1 cellular context compared by ENCODE assay signal in the genomic region with DNA sequence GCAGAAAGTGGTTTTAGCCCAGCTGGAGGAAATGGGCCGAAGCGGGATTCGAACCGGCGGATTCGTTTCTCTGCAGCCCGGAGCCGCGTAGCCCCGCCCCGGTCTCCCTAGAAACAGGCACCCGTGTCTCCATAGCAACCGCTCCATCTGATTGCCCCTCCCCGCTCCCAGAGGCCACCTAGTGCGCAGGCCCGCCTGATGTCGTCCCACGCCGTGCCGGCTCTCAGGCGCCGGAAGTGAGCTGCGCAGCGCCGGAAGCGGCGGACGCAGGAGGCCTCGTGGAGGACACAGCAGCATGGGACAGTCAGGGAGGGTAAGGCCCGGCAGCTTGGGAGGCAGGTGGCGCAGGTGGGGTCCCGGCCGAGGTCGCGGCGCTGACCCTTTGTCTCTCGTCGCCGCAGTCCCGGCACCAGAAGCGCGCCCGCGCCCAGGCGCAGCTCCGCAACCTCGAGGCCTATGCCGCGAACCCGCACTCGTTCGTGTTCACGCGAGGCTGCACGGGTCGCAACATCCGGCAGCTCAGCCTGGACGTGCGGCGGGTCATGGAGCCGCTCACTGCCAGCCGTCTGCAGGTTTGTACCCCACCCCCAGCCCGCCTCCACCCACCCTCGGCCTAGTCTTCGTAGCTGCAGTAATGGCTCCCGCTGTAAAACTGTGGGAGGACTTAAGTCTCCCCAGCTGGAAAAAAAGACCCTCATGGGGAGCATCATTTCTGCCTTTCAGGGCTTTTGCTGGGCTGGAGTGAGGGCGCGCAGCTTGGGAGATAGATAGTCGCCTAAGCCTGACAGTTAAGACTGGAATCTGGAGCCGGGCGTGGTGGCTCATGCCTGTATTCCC.
TF ChIP-seq lines count a peak whose summit lies in the region.

A gene with protein sequence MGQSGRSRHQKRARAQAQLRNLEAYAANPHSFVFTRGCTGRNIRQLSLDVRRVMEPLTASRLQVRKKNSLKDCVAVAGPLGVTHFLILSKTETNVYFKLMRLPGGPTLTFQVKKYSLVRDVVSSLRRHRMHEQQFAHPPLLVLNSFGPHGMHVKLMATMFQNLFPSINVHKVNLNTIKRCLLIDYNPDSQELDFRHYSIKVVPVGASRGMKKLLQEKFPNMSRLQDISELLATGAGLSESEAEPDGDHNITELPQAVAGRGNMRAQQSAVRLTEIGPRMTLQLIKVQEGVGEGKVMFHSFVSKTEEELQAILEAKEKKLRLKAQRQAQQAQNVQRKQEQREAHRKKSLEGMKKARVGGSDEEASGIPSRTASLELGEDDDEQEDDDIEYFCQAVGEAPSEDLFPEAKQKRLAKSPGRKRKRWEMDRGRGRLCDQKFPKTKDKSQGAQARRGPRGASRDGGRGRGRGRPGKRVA (plus strand): TSS at position 263 of the 837 bp plus-strand sequence. CDS start 33 bp downstream, at position 296.

TF ChIP-seq in A549, 52 proteins besides CTCF, POLR2A, EP300 and RAD21 (continued from another document):
- TF ChIP-seq, protein P1, sequence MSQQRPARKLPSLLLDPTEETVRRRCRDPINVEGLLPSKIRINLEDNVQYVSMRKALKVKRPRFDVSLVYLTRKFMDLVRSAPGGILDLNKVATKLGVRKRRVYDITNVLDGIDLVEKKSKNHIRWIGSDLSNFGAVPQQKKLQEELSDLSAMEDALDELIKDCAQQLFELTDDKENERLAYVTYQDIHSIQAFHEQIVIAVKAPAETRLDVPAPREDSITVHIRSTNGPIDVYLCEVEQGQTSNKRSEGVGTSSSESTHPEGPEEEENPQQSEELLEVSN (IDR thresholded peaks at IDR 0.05; ENCODE audit: borderline replicate concordance, low read depth), result peak; percentile 84
- TF ChIP-seq, protein P2, sequence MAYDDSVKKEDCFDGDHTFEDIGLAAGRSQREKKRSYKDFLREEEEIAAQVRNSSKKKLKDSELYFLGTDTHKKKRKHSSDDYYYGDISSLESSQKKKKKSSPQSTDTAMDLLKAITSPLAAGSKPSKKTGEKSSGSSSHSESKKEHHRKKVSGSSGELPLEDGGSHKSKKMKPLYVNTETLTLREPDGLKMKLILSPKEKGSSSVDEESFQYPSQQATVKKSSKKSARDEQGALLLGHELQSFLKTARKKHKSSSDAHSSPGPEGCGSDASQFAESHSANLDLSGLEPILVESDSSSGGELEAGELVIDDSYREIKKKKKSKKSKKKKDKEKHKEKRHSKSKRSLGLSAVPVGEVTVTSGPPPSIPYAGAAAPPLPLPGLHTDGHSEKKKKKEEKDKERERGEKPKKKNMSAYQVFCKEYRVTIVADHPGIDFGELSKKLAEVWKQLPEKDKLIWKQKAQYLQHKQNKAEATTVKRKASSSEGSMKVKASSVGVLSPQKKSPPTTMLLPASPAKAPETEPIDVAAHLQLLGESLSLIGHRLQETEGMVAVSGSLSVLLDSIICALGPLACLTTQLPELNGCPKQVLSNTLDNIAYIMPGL (CRISPR knock-in tag; IDR thresholded peaks at IDR 0.05; ENCODE audit: borderline replicate concordance), result no peak
- TF ChIP-seq TFCP2L1 (CRISPR knock-in tag; IDR thresholded peaks at IDR 0.05) (no peak), CBX8 (IDR thresholded peaks at IDR 0.05) (no peak), NFE2L2 (conservative IDR thresholded peaks at IDR 0.05; ENCODE audit: low read length) (no peak), RARB (CRISPR knock-in tag; IDR thresholded peaks at IDR 0.05) (no peak), CEBPB (IDR thresholded peaks at IDR 0.05) (no peak), RNF2 (IDR thresholded peaks at IDR 0.05; ENCODE audit: borderline replicate concordance, low read depth) (no peak), HOXA7 (CRISPR knock-in tag; IDR thresholded peaks at IDR 0.05) (no peak), RCOR1 (IDR thresholded peaks at IDR 0.05; ENCODE audit: low read depth, low read length) (no peak), NPAS2 (CRISPR knock-in tag; IDR thresholded peaks at IDR 0.05; ENCODE audit: borderline replicate concordance) (no peak), NR3C1 (IDR thresholded peaks at IDR 0.05) (no peak), HEYL (CRISPR knock-in tag; IDR thresholded peaks at IDR 0.05) (no peak), MAFK (IDR thresholded peaks at IDR 0.05; ENCODE audit: partially characterized antibody) (no peak), FOSL2 (IDR thresholded peaks at IDR 0.05) (no peak), FOSL2 (CRISPR knock-in tag; IDR thresholded peaks at IDR 0.05) (no peak), ZSCAN20 (CRISPR knock-in tag; IDR thresholded peaks at IDR 0.05) (no peak), ESRRA (IDR thresholded peaks at IDR 0.05; ENCODE audit: borderline replicate concordance, low read length) (no peak), FOSB (CRISPR knock-in tag; IDR thresholded peaks at IDR 0.05) (no peak), RFX5 (IDR thresholded peaks at IDR 0.05) (no peak), KDM1A (IDR thresholded peaks at IDR 0.05; ENCODE audit: low read depth) (no peak), HOXB5 (CRISPR knock-in tag; IDR thresholded peaks at IDR 0.05) (peak; percentile 76; the same call in 1 of the 2 replicates), FOXS1 (CRISPR knock-in tag; IDR thresholded peaks at IDR 0.05) (no peak), JUN (IDR thresholded peaks at IDR 0.05) (peak; percentile 66 to 82; a peak in 3 of 5 replicates), MYC (IDR thresholded peaks at IDR 0.05; ENCODE audit: borderline replicate concordance, low read length) (peak; percentile 98), HDAC2 (IDR thresholded peaks at IDR 0.05) (no peak), CHD4 (IDR thresholded peaks at IDR 0.05; ENCODE audit: borderline replicate concordance) (no peak), KDM5A (IDR thresholded peaks at IDR 0.05) (peak; percentile 51; the same call in 1 of the 2 replicates), CHD2 (IDR thresholded peaks at IDR 0.05; ENCODE audit: low read length, partially characterized antibody) (no peak), EHF (CRISPR knock-in tag; IDR thresholded peaks at IDR 0.05) (no peak; the same call in 1 of the 2 replicates), PHF8 (IDR thresholded peaks at IDR 0.05; ENCODE audit: borderline replicate concordance, low read depth) (peak; percentile 74), ZNF302 (CRISPR knock-in tag; IDR thresholded peaks at IDR 0.05) (no peak), HOXB13 (CRISPR knock-in tag; IDR thresholded peaks at IDR 0.05; ENCODE audit: low read depth) (no peak), GATA3 (IDR thresholded peaks at IDR 0.05; ENCODE audit: borderline replicate concordance) (no peak), POLR2AphosphoS2 (conservative IDR thresholded peaks at IDR 0.05; ENCODE audit: low read length) (no peak), TP53 (CRISPR knock-in tag; IDR thresholded peaks at IDR 0.05) (no peak), ZC3H11A (IDR thresholded peaks at IDR 0.05) (no peak)
- TF ChIP-seq, protein P3, sequence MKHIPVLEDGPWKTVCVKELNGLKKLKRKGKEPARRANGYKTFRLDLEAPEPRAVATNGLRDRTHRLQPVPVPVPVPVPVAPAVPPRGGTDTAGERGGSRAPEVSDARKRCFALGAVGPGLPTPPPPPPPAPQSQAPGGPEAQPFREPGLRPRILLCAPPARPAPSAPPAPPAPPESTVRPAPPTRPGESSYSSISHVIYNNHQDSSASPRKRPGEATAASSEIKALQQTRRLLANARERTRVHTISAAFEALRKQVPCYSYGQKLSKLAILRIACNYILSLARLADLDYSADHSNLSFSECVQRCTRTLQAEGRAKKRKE (CRISPR knock-in tag; IDR thresholded peaks at IDR 0.05; ENCODE audit: low read depth), result no peak
- TF ChIP-seq, protein P4, sequence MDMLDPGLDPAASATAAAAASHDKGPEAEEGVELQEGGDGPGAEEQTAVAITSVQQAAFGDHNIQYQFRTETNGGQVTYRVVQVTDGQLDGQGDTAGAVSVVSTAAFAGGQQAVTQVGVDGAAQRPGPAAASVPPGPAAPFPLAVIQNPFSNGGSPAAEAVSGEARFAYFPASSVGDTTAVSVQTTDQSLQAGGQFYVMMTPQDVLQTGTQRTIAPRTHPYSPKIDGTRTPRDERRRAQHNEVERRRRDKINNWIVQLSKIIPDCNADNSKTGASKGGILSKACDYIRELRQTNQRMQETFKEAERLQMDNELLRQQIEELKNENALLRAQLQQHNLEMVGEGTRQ (IDR thresholded peaks at IDR 0.05), result no peak; the same call in 1 of the 2 replicates
- TF ChIP-seq, protein P5, sequence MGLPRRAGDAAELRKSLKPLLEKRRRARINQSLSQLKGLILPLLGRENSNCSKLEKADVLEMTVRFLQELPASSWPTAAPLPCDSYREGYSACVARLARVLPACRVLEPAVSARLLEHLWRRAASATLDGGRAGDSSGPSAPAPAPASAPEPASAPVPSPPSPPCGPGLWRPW (IDR thresholded peaks at IDR 0.05), result no peak
- TF ChIP-seq, protein P6, sequence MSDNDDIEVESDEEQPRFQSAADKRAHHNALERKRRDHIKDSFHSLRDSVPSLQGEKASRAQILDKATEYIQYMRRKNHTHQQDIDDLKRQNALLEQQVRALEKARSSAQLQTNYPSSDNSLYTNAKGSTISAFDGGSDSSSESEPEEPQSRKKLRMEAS (IDR thresholded peaks at IDR 0.05), result peak; percentile 99
- TF ChIP-seq, protein P7, sequence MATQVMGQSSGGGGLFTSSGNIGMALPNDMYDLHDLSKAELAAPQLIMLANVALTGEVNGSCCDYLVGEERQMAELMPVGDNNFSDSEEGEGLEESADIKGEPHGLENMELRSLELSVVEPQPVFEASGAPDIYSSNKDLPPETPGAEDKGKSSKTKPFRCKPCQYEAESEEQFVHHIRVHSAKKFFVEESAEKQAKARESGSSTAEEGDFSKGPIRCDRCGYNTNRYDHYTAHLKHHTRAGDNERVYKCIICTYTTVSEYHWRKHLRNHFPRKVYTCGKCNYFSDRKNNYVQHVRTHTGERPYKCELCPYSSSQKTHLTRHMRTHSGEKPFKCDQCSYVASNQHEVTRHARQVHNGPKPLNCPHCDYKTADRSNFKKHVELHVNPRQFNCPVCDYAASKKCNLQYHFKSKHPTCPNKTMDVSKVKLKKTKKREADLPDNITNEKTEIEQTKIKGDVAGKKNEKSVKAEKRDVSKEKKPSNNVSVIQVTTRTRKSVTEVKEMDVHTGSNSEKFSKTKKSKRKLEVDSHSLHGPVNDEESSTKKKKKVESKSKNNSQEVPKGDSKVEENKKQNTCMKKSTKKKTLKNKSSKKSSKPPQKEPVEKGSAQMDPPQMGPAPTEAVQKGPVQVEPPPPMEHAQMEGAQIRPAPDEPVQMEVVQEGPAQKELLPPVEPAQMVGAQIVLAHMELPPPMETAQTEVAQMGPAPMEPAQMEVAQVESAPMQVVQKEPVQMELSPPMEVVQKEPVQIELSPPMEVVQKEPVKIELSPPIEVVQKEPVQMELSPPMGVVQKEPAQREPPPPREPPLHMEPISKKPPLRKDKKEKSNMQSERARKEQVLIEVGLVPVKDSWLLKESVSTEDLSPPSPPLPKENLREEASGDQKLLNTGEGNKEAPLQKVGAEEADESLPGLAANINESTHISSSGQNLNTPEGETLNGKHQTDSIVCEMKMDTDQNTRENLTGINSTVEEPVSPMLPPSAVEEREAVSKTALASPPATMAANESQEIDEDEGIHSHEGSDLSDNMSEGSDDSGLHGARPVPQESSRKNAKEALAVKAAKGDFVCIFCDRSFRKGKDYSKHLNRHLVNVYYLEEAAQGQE (IDR thresholded peaks at IDR 0.05), result no peak; the same call in 1 of the 2 replicates
